Comparison of ENCODE assay signal across 8 cellular contexts in the genomic region with DNA sequence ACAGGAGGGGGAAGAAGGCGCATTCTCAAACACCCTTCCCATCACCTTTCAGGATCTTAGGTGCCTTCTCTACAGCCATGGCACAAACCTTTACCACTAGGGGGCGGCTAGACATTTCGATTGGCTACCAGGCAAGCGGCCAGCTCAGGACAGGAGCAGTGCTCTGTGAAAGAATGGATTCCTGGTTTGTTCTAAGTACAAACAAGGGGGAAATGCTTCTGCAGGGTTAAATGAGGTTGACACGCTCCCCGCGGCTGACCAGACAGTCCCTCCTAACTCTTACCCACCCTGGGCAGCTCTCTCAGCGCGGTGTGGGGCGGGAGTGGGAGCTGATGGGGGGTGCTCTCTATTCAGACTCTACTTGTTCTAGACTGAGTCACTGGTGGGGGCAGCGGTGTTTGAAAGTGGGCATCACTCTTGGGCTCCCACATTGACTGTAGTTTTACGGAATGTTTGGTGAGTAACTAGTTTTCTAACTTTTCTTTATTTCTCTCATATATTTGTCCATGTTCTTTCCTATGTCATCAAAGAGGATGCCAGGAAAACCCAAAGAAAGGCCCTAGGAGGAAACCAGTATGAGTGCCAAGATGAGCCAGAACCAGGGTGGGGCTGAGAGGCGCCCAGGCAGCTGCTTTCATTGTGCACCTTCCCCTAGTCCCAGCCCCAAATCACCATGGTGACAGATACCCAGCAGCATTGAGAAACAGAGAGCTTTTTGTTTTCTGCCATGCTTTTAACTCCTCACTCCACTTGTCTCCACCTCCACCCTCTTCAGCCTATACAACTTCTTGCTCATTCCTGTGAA.
A peak's percentile ranks its signal among the peaks of the same experiment; 100 is the strongest.
DNase-seq lines count a peak whose midpoint lies in the region; ATAC-seq and TF ChIP-seq lines count a peak whose summit lies in the region.

No MANE protein-coding gene starts in this region.

- no peaks in the 10 kb centered on the region for H3K4me1 ChIP-seq in left lung

- H3K9me3 Mint-ChIP-seq in T-helper 2 cell treated with Interferon-gamma antibody and Interleukin-4, amounts not matched to agents 5 μg/mL and 100 μg/mL, for 36 hours: no peaks in the 10 kb centered on the region

- H3K36me3 ChIP-seq in BJ (ENCODE audit: control insufficient read depth, insufficient read depth, low read length): no peaks in the 10 kb centered on the region
- no peaks in the 10 kb centered on the region for H3K36me3 ChIP-seq in left lung

- no peaks in the 10 kb centered on the region for H3K9me3 ChIP-seq in left lung

- H3K36me3 Mint-ChIP-seq in T-helper 2 cell treated with Interferon-gamma antibody and Interleukin-4, amounts not matched to agents 5 μg/mL and 100 μg/mL, for 36 hours (ENCODE audit: low read depth): no peaks in the 10 kb centered on the region

- H3K4me3 ChIP-seq in BJ (ENCODE audit: low read depth, low read length) (no peak overlapping the region), left lung (no peak overlapping the region)

- H3K4me3 Mint-ChIP-seq in T-helper 2 cell treated with Interferon-gamma antibody and Interleukin-4, amounts not matched to agents 5 μg/mL and 100 μg/mL, for 36 hours: no peak overlapping the region

- H3K27me3 Mint-ChIP-seq in T-helper 2 cell treated with Interferon-gamma antibody and Interleukin-4, amounts not matched to agents 5 μg/mL and 100 μg/mL, for 36 hours (ENCODE audit: low read depth): peaks cover 1% of the 10 kb centered on the region

- intact Hi-C loops in left lung (cut with DNase I): loop anchor here in 1 of 2 donors (10.0 kb wide), 1 partner anchor 111 kb away; no protein-coding TSS in a partner anchor

- CTCF ChIA-PET in BJ (lab: Yijun Ruan, JAX): interaction anchor here (0.6 to 3.6 kb wide), 32 partner anchors 9 to 478 kb away, joined by 3 to 30 read pairs (median 4); no protein-coding TSS in a partner anchor

- H3K27ac ChIP-seq in left lung: no peak overlapping the region

- DNase-seq in BJ (ENCODE audit: low read depth): no peak
- peak; percentile 24 to 36 for DNase-seq in NCI-H1930 (lab: John Stamatoyannopoulos, UW)
- DNase-seq in T-helper 2 cell treated with Interferon-gamma antibody and Interleukin-4, amounts not matched to agents 5 μg/mL and 100 μg/mL, for 36 hours (ENCODE audit: low spot score): peak; percentile 18
- peak; percentile 26 for DNase-seq in dedifferentiated amniotic fluid mesenchymal stem cell (ENCODE audit: extremely low spot score)
- DNase-seq in left lung: peak; percentile 62 to 75
- DNase-seq in stimulated activated CD4-positive, alpha-beta T cell treated with anti-CD3 and anti-CD28 coated beads, TNF-alpha, amount 100 ng/mL, for 24 hours (ENCODE audit: low read depth in 3 of 3): peak in 2 of 3 experiments; percentile 22 to 43

- H3K4me1 Mint-ChIP-seq in T-helper 2 cell treated with Interferon-gamma antibody and Interleukin-4, amounts not matched to agents 5 μg/mL and 100 μg/mL, for 36 hours (ENCODE audit: low read depth): no peaks in the 10 kb centered on the region

- POLR2A ChIA-PET in BJ (lab: Charles Lee): no interaction called here

- TF ChIP-seq CTCF in BJ (IDR thresholded peaks at IDR 0.05; ENCODE audit: insufficient read depth, low read depth, low read length) (peak; percentile 88), left lung (IDR thresholded peaks at IDR 0.05) (peak; percentile 65 to 71)

- H3K27me3 ChIP-seq in BJ (ENCODE audit: control insufficient read depth, insufficient read depth, low read length) (no peaks in the 10 kb centered on the region), left lung (peaks cover 0 to 11% of the 10 kb centered on the region in 2 donors)

- H3K27ac Mint-ChIP-seq in T-helper 2 cell treated with Interferon-gamma antibody and Interleukin-4, amounts not matched to agents 5 μg/mL and 100 μg/mL, for 36 hours: no peak overlapping the region

- ATAC-seq in GM18868 (IDR thresholded peaks at IDR 0.05; ENCODE audit: unreplicated experiment): peak; percentile 95
- ATAC-seq in HG03039 (IDR thresholded peaks at IDR 0.05; ENCODE audit: unreplicated experiment): peak; percentile 96
- peak; percentile 97 for ATAC-seq in left lung
